1 cellular context compared by ENCODE assay signal in genomic region chr1:11026052-11026451, GRCh38.
TF ChIP-seq lines count a peak whose summit lies in the region.

No MANE protein-coding gene starts in this region.

TF ChIP-seq in HEK293, 187 proteins besides CTCF, POLR2A, EP300 and RAD21 (continued from another document):
- no peak for TF ChIP-seq ZNF362 (tag by site-specific recombination; IDR thresholded peaks at IDR 0.05)
- TF ChIP-seq ZNF768 (tag by site-specific recombination; IDR thresholded peaks at IDR 0.05): no peak
- no peak for TF ChIP-seq GLI4 (tag by site-specific recombination; IDR thresholded peaks at IDR 0.05)
